Comparison of ENCODE assay signal across 8 cellular contexts in the genomic region with DNA sequence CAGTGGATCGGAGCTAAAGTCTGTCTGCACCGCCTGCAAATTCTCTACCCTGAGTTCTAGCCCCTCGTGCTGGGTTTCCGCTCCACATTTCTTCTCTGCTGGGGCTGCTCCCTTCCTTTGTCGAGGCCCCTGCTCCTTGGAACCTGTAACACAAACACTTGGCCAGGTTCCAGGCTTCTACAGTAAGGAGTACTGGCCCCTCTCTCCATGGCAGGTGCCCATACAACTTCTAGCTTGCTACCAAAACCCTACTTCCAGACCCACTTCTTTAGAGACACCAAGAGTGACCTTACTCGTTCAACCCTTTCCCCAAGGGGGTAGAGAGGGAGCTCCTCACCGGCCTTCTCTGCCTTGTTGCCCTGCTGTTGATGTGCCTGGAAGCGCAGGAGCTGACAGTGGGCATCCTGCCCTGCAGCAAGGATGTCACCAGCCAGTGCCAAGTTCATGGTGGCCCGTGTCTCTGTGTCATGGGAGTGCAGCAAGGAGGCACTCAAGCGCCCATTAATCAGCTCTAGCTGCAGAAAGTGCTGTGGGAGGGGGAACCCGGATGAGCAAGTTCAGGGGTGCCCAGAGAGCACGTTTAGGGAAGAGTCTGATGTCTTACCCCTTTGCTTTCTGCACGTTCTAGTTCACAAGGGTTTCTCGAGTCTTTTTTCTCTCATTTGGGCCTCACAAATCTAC. TPM values are rescaled to one million over a fixed set of nuclear protein-coding genes. Genes with fewer than 3 reads are reported as not detected.
DNase-seq lines count a peak whose midpoint lies in the region; ATAC-seq and TF ChIP-seq lines count a peak whose summit lies in the region.

No MANE protein-coding gene starts in this region.

- H3K4me1 ChIP-seq in heart left ventricle (peaks cover 7 to 19% (median 11%) of the 10 kb centered on the region in 12 donors), adipocyte (ENCODE audit: control insufficient read depth, insufficient read depth, low read length) (peaks cover 23% of the 10 kb centered on the region)

- H3K4me3 ChIP-seq in heart left ventricle (peak overlapping the region; percentile 71 to 98 (median 88)), adipocyte (ENCODE audit: low read length) (peak overlapping the region; percentile 86)

- H3K9ac ChIP-seq in adipocyte (ENCODE audit: low read length): peak overlapping the region; percentile 99

- TF ChIP-seq CTCF in heart left ventricle (IDR thresholded peaks at IDR 0.05): no peak

- DNase-seq in heart left ventricle (peak in 1 of 5 donors; percentile 43), Right ventricle myocardium superior (no peak), adipocyte (ENCODE audit: low read depth) (peak; percentile 21), left kidney (ENCODE audit: low read depth, low spot score) (peak; percentile 39), HCEC 1CT (no peak), inferior parietal cortex (ENCODE audit: extremely low spot score) (no peak)
- DNase-seq in stimulated activated naive CD8-positive, alpha-beta T cell treated with anti-CD3 and anti-CD28 coated beads, Interleukin-15, amount 100 ng/mL, for 72 hours: peak; percentile 14 to 31

- peaks cover 50% of the 10 kb centered on the region for H3K4me1 Mint-ChIP-seq in stimulated activated naive CD8-positive, alpha-beta T cell treated with anti-CD3 and anti-CD28 coated beads, Interleukin-15, amount 100 ng/mL, for 72 hours

- H3K36me3 ChIP-seq in heart left ventricle (peaks cover 0 to 40% (median 34%) of the 10 kb centered on the region in 9 donors), adipocyte (ENCODE audit: control insufficient read depth, insufficient read depth, low read length, severe bottlenecking) (peaks cover 41% of the 10 kb centered on the region)

- 38 to 42% (median 39%) methylated on average over 14 of the region's 14 CpGs for WGBS in heart left ventricle, 4 donors

- no peaks in the 10 kb centered on the region for H3K9me3 Mint-ChIP-seq in stimulated activated naive CD8-positive, alpha-beta T cell treated with anti-CD3 and anti-CD28 coated beads, Interleukin-15, amount 100 ng/mL, for 72 hours

- H3K4me3 Mint-ChIP-seq in stimulated activated naive CD8-positive, alpha-beta T cell treated with anti-CD3 and anti-CD28 coated beads, Interleukin-15, amount 100 ng/mL, for 72 hours: peak overlapping the region; percentile 81 to 94

- intact Hi-C loops in heart left ventricle (cut with DNase I): loop anchor here in 2 of 10 donors (5.0 kb wide), 1 partner anchor 79 kb away; the partner anchor contains the start of genes ATRAID (in 2 of the 2) and SLC5A6 (in 2 of the 2)
- intact Hi-C loops in Right ventricle myocardium superior (cut with DNase I): no loop called here

- H3K9me3 ChIP-seq in heart left ventricle: no peaks in the 10 kb centered on the region
- H3K9me3 ChIP-seq in adipocyte (ENCODE audit: control insufficient read depth, low read length): no peaks in the 10 kb centered on the region

- H3K27me3 Mint-ChIP-seq in stimulated activated naive CD8-positive, alpha-beta T cell treated with anti-CD3 and anti-CD28 coated beads, Interleukin-15, amount 100 ng/mL, for 72 hours: no peaks in the 10 kb centered on the region

- no peak for TF ChIP-seq POLR2A in heart left ventricle (IDR thresholded peaks at IDR 0.05)

- H3K27ac ChIP-seq in heart left ventricle: peak overlapping the region in 11 of 12 donors; percentile 76 to 94 (median 90)

- ATAC-seq in heart left ventricle (no peak), Right ventricle myocardium superior (ENCODE audit: poor library complexity) (no peak), HG03354 (IDR thresholded peaks at IDR 0.05; ENCODE audit: poor library complexity, severe bottlenecking, unreplicated experiment) (no peak)
- ATAC-seq in stimulated activated naive CD8-positive, alpha-beta T cell treated with anti-CD3 and anti-CD28 coated beads, Interleukin-15, amount 100 ng/mL, for 72 hours: peak; percentile 18

- H3K27me3 ChIP-seq in heart left ventricle: no peaks in the 10 kb centered on the region
- no peaks in the 10 kb centered on the region for H3K27me3 ChIP-seq in adipocyte (replicated peaks; ENCODE audit: control insufficient read depth, insufficient read depth, low read length)

- peak overlapping the region; percentile 89 to 99 for H3K27ac Mint-ChIP-seq in stimulated activated naive CD8-positive, alpha-beta T cell treated with anti-CD3 and anti-CD28 coated beads, Interleukin-15, amount 100 ng/mL, for 72 hours

RNA-seq across cellular contexts. Expression of gene PREB, which starts 1.1 kb away (rescaled TPM):
- total RNA-seq in heart left ventricle (10 to 100 TPM; 41.1 to 74.5 (median 48.7) TPM), Right ventricle myocardium superior (50.6 TPM)
- polyA plus RNA-seq in heart left ventricle: 10 to 100 TPM; 54.3 to 99.4 TPM

RNA-seq across cellular contexts. Expression of gene PRR30, which starts 5.9 kb away (rescaled TPM):
- total RNA-seq in heart left ventricle: not detected
- polyA plus RNA-seq in heart left ventricle: not detected
- not detected for total RNA-seq in Right ventricle myocardium superior

RNA-seq across cellular contexts. Expression of gene ABHD1, which starts 9.7 kb away (rescaled TPM):
- total RNA-seq in heart left ventricle (1 to 10 TPM in 8 of 9 donors, not detected in 1; 1.2 to 3.9 (median 2.0) TPM), Right ventricle myocardium superior (4.0 TPM)
- polyA plus RNA-seq in heart left ventricle: 1 to 10 TPM in 1 of 2 donors, under 1 TPM in 1; 0.47 to 6.2 TPM

RNA-seq across cellular contexts. Expression of gene CGREF1, which starts 14.4 kb away (rescaled TPM):
- 1 to 10 TPM in 4 of 9 donors, under 1 TPM in 4, not detected in 1; 0.24 to 2.7 (median 1.0) TPM for total RNA-seq in heart left ventricle
- under 1 TPM; 0.67 to 0.99 TPM for polyA plus RNA-seq in heart left ventricle
- 1.4 TPM for total RNA-seq in Right ventricle myocardium superior

RNA-seq across cellular contexts. Expression of gene TCF23, which starts 15.5 kb away (rescaled TPM):
- total RNA-seq in heart left ventricle: under 1 TPM in 3 of 9 donors, not detected in 6; 0.07 to 0.85 (median 0.68) TPM
- under 1 TPM; 0.04 TPM for polyA plus RNA-seq in heart left ventricle
- total RNA-seq in Right ventricle myocardium superior: not detected

Comparison
In these comparisons a context has a peak if more than half of its experiments do, and no peak if none do; other contexts are left out.
1. DNase-seq: peak in adipocyte (single experiment), left kidney (single experiment) and stimulated activated naive CD8-positive, alpha-beta T cell treated with anti-CD3 and anti-CD28 coated beads, Interleukin-15, amount 100 ng/mL, for 72 hours (2 of 2); none in Right ventricle myocardium superior (single experiment), HCEC 1CT (single experiment) and inferior parietal cortex (single experiment).